Comparison of ENCODE assay signal across 23 cellular contexts in the genomic region with DNA sequence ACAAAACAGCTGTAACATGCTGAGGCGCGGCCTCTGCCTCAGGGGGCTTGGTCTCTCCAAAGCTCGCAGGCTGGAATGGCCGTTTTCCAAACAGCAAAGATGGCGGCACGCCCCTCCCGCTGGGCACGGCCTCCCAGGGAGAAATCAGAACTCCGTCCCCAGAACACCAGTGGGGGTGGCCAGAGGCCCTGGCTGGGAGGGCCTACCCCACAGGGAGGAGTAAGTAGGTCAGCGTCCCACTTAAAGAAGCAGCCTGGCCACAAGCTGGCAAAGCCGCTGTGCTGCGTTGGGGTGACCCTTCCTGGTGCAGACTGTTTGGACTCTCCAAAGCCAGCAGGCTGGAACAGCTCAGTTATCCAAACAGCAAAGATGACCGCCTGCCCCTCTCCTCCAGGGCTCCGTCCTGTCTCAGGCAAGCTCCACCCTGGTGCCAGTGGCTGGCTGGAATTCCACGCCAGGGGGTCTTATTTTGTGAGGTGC.
"Had no signal": no experiment of that assay in that cellular context is flagged by ENCODE, and none has a peak within 500 bp of the region (broad histone marks: within the 10 kb centered on the region; RNA-seq: fewer than 3 reads in every experiment).

No MANE protein-coding gene starts in this region.

- H3K27me3 ChIP-seq: gastrocnemius medialis, neural progenitor cell, sigmoid colon, transverse colon, vagina had no signal

- DNase-seq: dorsolateral prefrontal cortex; effector CD8-positive, alpha-beta T cell; endodermal cell; foreskin fibroblast; gastrocnemius medialis; head of caudate nucleus; left ventricle myocardium superior; lower lobe of right lung; naive thymus-derived CD4-positive, alpha-beta T cell; nucleus accumbens; psoas muscle; right cardiac atrium; sigmoid colon; stimulated activated CD4-positive, alpha-beta T cell treated with anti-CD3 and anti-CD28 coated beads, Interleukin-4, amount 100 ng/mL, for 4 hours; stimulated activated naive CD8-positive, alpha-beta T cell treated with anti-CD3 and anti-CD28 coated beads, Interleukin-15, Interleukin-2, amounts not matched to agents 100 U/mL and 50 U/mL, for 24 hours; substantia nigra; transverse colon had no signal

- H3K9me3 ChIP-seq: gastrocnemius medialis, lower lobe of right lung, psoas muscle, sigmoid colon, thoracic aorta, transverse colon, vagina had no signal

- H3K4me2 ChIP-seq: neural progenitor cell had no signal

- ATAC-seq: esophagus mucosa; gastrocnemius medialis; left ventricle myocardium superior; naive thymus-derived CD4-positive, alpha-beta T cell; psoas muscle; right cardiac atrium; stimulated activated memory B cell treated with anti-CD40 and anti-IgM and Interleukin-4, amounts not matched to agents 10 μg/mL and 1 μg/mL and 100 μg/mL, for 72 hours; stimulated activated naive CD8-positive, alpha-beta T cell treated with anti-CD3 and anti-CD28 coated beads, Interleukin-15, Interleukin-2, amounts not matched to agents 100 U/mL and 50 U/mL, for 24 hours had no signal

- H3K9ac ChIP-seq: neural progenitor cell had no signal

- H3K4me1 ChIP-seq: gastrocnemius medialis, lower lobe of right lung, neural progenitor cell, psoas muscle, sigmoid colon, transverse colon, vagina had no signal

- H2AFZ ChIP-seq: neural progenitor cell had no signal

- H3K4me3 ChIP-seq: dorsolateral prefrontal cortex, gastrocnemius medialis, lower lobe of right lung, neural progenitor cell, psoas muscle, sigmoid colon, thoracic aorta, transverse colon, vagina had no signal

- H3K27ac ChIP-seq: dorsolateral prefrontal cortex, epithelial cell of prostate, gastrocnemius medialis, lower lobe of right lung, neural progenitor cell, psoas muscle, sigmoid colon, thoracic aorta, transverse colon, vagina had no signal

- H3K36me3 ChIP-seq: gastrocnemius medialis, lower lobe of right lung, neural progenitor cell, sigmoid colon, thoracic aorta, transverse colon, vagina had no signal
